In genomic region chr16:86578056-86578455, GRCh38 we compare ENCODE assay signal across 12 cellular contexts. TPM values are rescaled to one million over a fixed set of nuclear protein-coding genes. Genes with fewer than 3 reads are reported as not detected.
A peak's percentile ranks its signal among the peaks of the same experiment; 100 is the strongest.
DNase-seq lines count a peak whose midpoint lies in the region; ATAC-seq and TF ChIP-seq lines count a peak whose summit lies in the region.
"Had no signal": no experiment of that assay in that cellular context is flagged by ENCODE, and none has a peak within 500 bp of the region (broad histone marks: within the 10 kb centered on the region; RNA-seq: fewer than 3 reads in every experiment).

No MANE protein-coding gene starts in this region.

- H3K18ac ChIP-seq in IMR-90 (ENCODE audit: low read depth, low read length), result peak overlapping the region; percentile 55

- peak overlapping the region; percentile 85 for H4K91ac ChIP-seq in IMR-90 (ENCODE audit: insufficient read depth, low read depth, low read length)

- no peaks in the 10 kb centered on the region for H3K9me3 ChIP-seq in IMR-90 (ENCODE audit: control insufficient read depth, insufficient read depth, low read length)
- H3K9me3 ChIP-seq in lower lobe of right lung, result no peaks in the 10 kb centered on the region
- H3K9me3 ChIP-seq in tibial artery, result no peaks in the 10 kb centered on the region

- H3K79me1 ChIP-seq in IMR-90 (ENCODE audit: low read depth in 1 of 2, low read length in 2 of 2), result peaks cover 11 to 32% of the 10 kb centered on the region in 2 experiments

- H2AK5ac ChIP-seq in IMR-90 (ENCODE audit: low read depth, low read length), result peak overlapping the region; percentile 77

- H3K27ac ChIP-seq in IMR-90 (ENCODE audit: insufficient read depth, low read length) (peak overlapping the region; percentile 74), lower lobe of right lung (peak overlapping the region; percentile 58), tibial artery (peak overlapping the region; percentile 95 to 97)
- H3K27ac ChIP-seq: VCaP had no signal

- peak overlapping the region in 1 of 3 donors; percentile 31 for H3K4me3 Mint-ChIP-seq in T-cell
- H3K4me3 Mint-ChIP-seq: activated T-helper 17 cell treated with anti-CD3 and anti-CD28 coated beads, Interleukin-2, amount 50 U/mL, for 72 hours had no signal

- H3K36me3 ChIP-seq in IMR-90 (ENCODE audit: control insufficient read depth, insufficient read depth, low read length), result no peaks in the 10 kb centered on the region; the same call in 1 of the 2 replicates
- no peaks in the 10 kb centered on the region for H3K36me3 ChIP-seq in lower lobe of right lung
- H3K36me3 ChIP-seq in tibial artery, result no peaks in the 10 kb centered on the region

- peak overlapping the region; percentile 26 for H3K9ac ChIP-seq in IMR-90 (ENCODE audit: low read depth, low read length)

- H3K27me3 ChIP-seq in IMR-90 (ENCODE audit: control insufficient read depth, insufficient read depth, low read length) (no peaks in the 10 kb centered on the region), lower lobe of right lung (ENCODE audit: low read depth) (peaks cover 79% of the 10 kb centered on the region), tibial artery (no peaks in the 10 kb centered on the region)

- H2BK120ac ChIP-seq in IMR-90 (ENCODE audit: low read depth, low read length), result peak overlapping the region; percentile 93

- peak overlapping the region; percentile 94 for H3K4ac ChIP-seq in IMR-90 (ENCODE audit: low read depth, low read length)

- H2BK5ac ChIP-seq in IMR-90 (ENCODE audit: low read depth, low read length, poor library complexity, severe bottlenecking), result peak overlapping the region; percentile 100

- H3K56ac ChIP-seq in IMR-90 (ENCODE audit: extremely low read depth, insufficient read depth, low read length), result peak overlapping the region; percentile 87

- no peak overlapping the region for H2AFZ ChIP-seq in IMR-90 (replicated peaks; ENCODE audit: low read length, poor library complexity)

- dilution Hi-C loops in IMR-90 (cut with HindIII; ENCODE audit: low sequenced_read_pairs, unreplicated experiment), result no loop called here

- H3K9me1 ChIP-seq in IMR-90 (ENCODE audit: insufficient read depth, low read length), result peaks cover 10% of the 10 kb centered on the region

- H3K4me1 Mint-ChIP-seq in T-cell, result peaks cover 8 to 15% (median 13%) of the 10 kb centered on the region in 3 donors
- H3K4me1 Mint-ChIP-seq: activated T-helper 17 cell treated with anti-CD3 and anti-CD28 coated beads, Interleukin-2, amount 50 U/mL, for 72 hours had no signal

- peak overlapping the region; percentile 27; the same call in 1 of the 3 replicates for H2BK15ac ChIP-seq in IMR-90 (ENCODE audit: low read depth, low read length)

- peak overlapping the region; percentile 84 for H2AK9ac ChIP-seq in IMR-90 (replicated peaks; ENCODE audit: low read depth, low read length, poor library complexity)

- no peak overlapping the region for H3K27ac Mint-ChIP-seq in T-cell
- H3K27ac Mint-ChIP-seq: activated T-helper 17 cell treated with anti-CD3 and anti-CD28 coated beads, Interleukin-2, amount 50 U/mL, for 72 hours had no signal

- H3K14ac ChIP-seq in IMR-90 (replicated peaks; ENCODE audit: low read depth, low read length), result peak overlapping the region; percentile 83

- TF ChIP-seq POLR2A in IMR-90 (IDR thresholded peaks at IDR 0.05; ENCODE audit: low read depth, low read length), result peak; percentile 87

- peaks cover 64 to 81% of the 10 kb centered on the region in 2 donors for H3K27me3 Mint-ChIP-seq in T-cell

- DNase-seq in IMR-90 (peak; percentile 99), choroid plexus epithelial cell (ENCODE audit: low read depth) (peak; percentile 86), lower lobe of right lung (no peak), tibial artery (peak in 1 of 2 donors; percentile 72), T-cell (no peak), SW 1271 (lab: John Stamatoyannopoulos, UW) (no peak), cerebellar nuclear complex (lab: John Stamatoyannopoulos, UW) (no peak)
- DNase-seq in activated CD4-positive, alpha-beta T cell treated with anti-CD3 and anti-CD28 coated beads, Interleukin-2, amount 50 U/mL, for 4 hours, result no peak
- DNase-seq: NCI-H2081 had no signal

- CTCF ChIA-PET in IMR-90 (lab: Yijun Ruan, JAX), result interaction anchor here (0.6 to 1.4 kb wide), 2 partner anchors 160 to 484 kb away, joined by 3 to 5 read pairs; no protein-coding TSS in a partner anchor
- CTCF ChIA-PET in T-cell (lab: Charles Lee), result interaction anchor here in 1 of 2 donors (0.6 kb wide), 1 partner anchor 16 kb away, joined by 8 read pairs; no protein-coding TSS in a partner anchor

- no CpG with 5 or more reads among the region's 10 CpGs for WGBS in IMR-90 (ENCODE audit: extremely low coverage in 2 of 2, insufficient read length in 1 of 2), 2 experiments

- TF ChIP-seq CTCF in IMR-90 (conservative IDR thresholded peaks at IDR 0.05; ENCODE audit: low read depth, low read length) (no peak), choroid plexus epithelial cell (conservative IDR thresholded peaks at IDR 0.05; ENCODE audit: low read depth, low read length) (no peak), lower lobe of right lung (IDR thresholded peaks at IDR 0.05) (no peak), tibial artery (IDR thresholded peaks at IDR 0.05) (no peak)

- H4K8ac ChIP-seq in IMR-90 (ENCODE audit: low read depth in 2 of 2, low read length in 2 of 2), result peak overlapping the region; percentile 42 to 83

- in situ Hi-C loops in IMR-90 (cut with MboI; ENCODE audit: low sequenced_read_pairs), result loop anchor here (5.0 kb wide), 1 partner anchor 89 kb away; no protein-coding TSS in a partner anchor

- POLR2A ChIA-PET in IMR-90 (lab: Charles Lee; ENCODE audit: unreplicated experiment) (interaction anchor here (0.6 to 1.4 kb wide), 5 partner anchors 8 to 488 kb away, joined by 3 to 7 read pairs (median 3); no protein-coding TSS in a partner anchor), T-cell (lab: Charles Lee) (no interaction called here)

- 0 out of 2 replicates have a peak, but pooled peaks have one; percentile 29 for TF ChIP-seq RAD21 in IMR-90 (IDR thresholded peaks at IDR 0.05; ENCODE audit: low read length)

- H3K9me3 Mint-ChIP-seq in T-cell, result no peaks in the 10 kb centered on the region
- H3K9me3 Mint-ChIP-seq: activated T-helper 17 cell treated with anti-CD3 and anti-CD28 coated beads, Interleukin-2, amount 50 U/mL, for 72 hours had no signal

- BruUV-seq in IMR-90 (replicated peaks; lab: Mats Ljungman, UMichigan), result no TSS peak

- ATAC-seq in IMR-90 (ENCODE audit: low read depth) (peak; percentile 40), lower lobe of right lung (peak in 1 of 2 donors; percentile 34), T-cell (replicated peaks in 1 of 4) (no peak)
- ATAC-seq: activated T-helper 17 cell treated with anti-CD3 and anti-CD28 coated beads, Interleukin-2, amount 50 U/mL, for 72 hours had no signal

- H4K5ac ChIP-seq in IMR-90 (ENCODE audit: low read depth, low read length), result peak overlapping the region; percentile 37

- H3K23ac ChIP-seq in IMR-90 (ENCODE audit: low read depth, low read length), result peak overlapping the region; percentile 78

- H3K4me1 ChIP-seq in IMR-90 (ENCODE audit: control insufficient read depth, insufficient read depth, low read length) (peaks cover 12% of the 10 kb centered on the region), lower lobe of right lung (peaks cover 25% of the 10 kb centered on the region), tibial artery (peaks cover 0 to 84% (median 61%) of the 10 kb centered on the region in 4 donors)

- H3K36me3 Mint-ChIP-seq in T-cell, result no peaks in the 10 kb centered on the region

- intact Hi-C loops in IMR-90 (cut with micrococcal nuclease) (loop anchor here (2.0 to 5.0 kb wide), 3 partner anchors 33 to 254 kb away; no protein-coding TSS in a partner anchor), lower lobe of right lung (cut with DNase I) (no loop called here), tibial artery (cut with DNase I; ENCODE audit: low total_unique reads) (loop anchor here (5.0 kb wide), 2 partner anchors 34 to 179 kb away; no protein-coding TSS in a partner anchor)

- H3K4me2 ChIP-seq in IMR-90 (ENCODE audit: low read depth, low read length), result peak overlapping the region; percentile 47

- H2BK20ac ChIP-seq in IMR-90 (ENCODE audit: low read depth, low read length), result peak overlapping the region; percentile 81

- peak overlapping the region; percentile 0; the same call in 1 of the 2 replicates for H3K4me3 ChIP-seq in IMR-90 (ENCODE audit: insufficient read depth, low read depth, low read length)
- H3K4me3 ChIP-seq in choroid plexus epithelial cell (ENCODE audit: low read depth, low read length), result peak overlapping the region; percentile 53
- H3K4me3 ChIP-seq in lower lobe of right lung, result peak overlapping the region; percentile 41
- H3K4me3 ChIP-seq in tibial artery, result peak overlapping the region; percentile 60 to 78

- 0 out of 2 replicates have a peak, but pooled peaks cover 4% of the 10 kb centered on the region for H4K20me1 ChIP-seq in IMR-90 (ENCODE audit: insufficient read depth, low read length)

TF ChIP-seq in IMR-90, 13 proteins besides CTCF, POLR2A, EP300 and RAD21 (continues in another document):
- peak; percentile 21; the same call in 1 of the 2 replicates for TF ChIP-seq MAFK (IDR thresholded peaks at IDR 0.05; ENCODE audit: low read depth, low read length)
- TF ChIP-seq SMC3 (IDR thresholded peaks at IDR 0.05; ENCODE audit: low read depth, low read length), result peak; percentile 16; the same call in 1 of the 2 replicates
- peak; percentile 42; the same call in 1 of the 2 replicates for TF ChIP-seq MAZ (IDR thresholded peaks at IDR 0.05; ENCODE audit: borderline replicate concordance, low read depth, low read length)
- no peak for TF ChIP-seq RFX5 (IDR thresholded peaks at IDR 0.05; ENCODE audit: low read depth, low read length)
- 0 out of 2 replicates have a peak, but pooled peaks have one; percentile 29 for TF ChIP-seq NFE2L2 (IDR thresholded peaks at IDR 0.05; ENCODE audit: low read depth, low read length)
- peak; percentile 88 for TF ChIP-seq BHLHE40 (IDR thresholded peaks at IDR 0.05; ENCODE audit: low read depth, low read length)

RNA-seq across cellular contexts. Expression of gene FOXL1, which starts 0.3 kb away (rescaled TPM):
- 15.2 and 23.9 TPM in 2 replicates for total RNA-seq in IMR-90 (2012; rRNA removed)
- polyA plus RNA-seq in IMR-90 (2012; rRNA removed), result 25.8 and 29.9 TPM in 2 replicates
- polyA plus RNA-seq in IMR-90 (2012; cell fraction: cytosol; rRNA removed), result 59.6 and 70.0 TPM in 2 replicates
- polyA plus RNA-seq in IMR-90 (2012; cell fraction: nucleus; rRNA removed; ENCODE audit: low replicate concordance), result 22.9 and 59.6 TPM in 2 replicates
- 0.83 TPM for total RNA-seq in lower lobe of right lung
- total RNA-seq in T-cell, result not detected
- total RNA-seq: activated T-helper 17 cell treated with anti-CD3 and anti-CD28 coated beads, Interleukin-2, amount 50 U/mL, for 72 hours had no signal

RNA-seq across cellular contexts. Expression of gene FOXC2, which starts 11.4 kb away (rescaled TPM):
- total RNA-seq in IMR-90 (2012; rRNA removed), result 0.90 and 1.1 TPM in 2 replicates
- 6.4 and 9.2 TPM in 2 replicates for polyA plus RNA-seq in IMR-90 (2012; rRNA removed)
- 5.5 and 8.7 TPM in 2 replicates for polyA plus RNA-seq in IMR-90 (2012; cell fraction: cytosol; rRNA removed)
- polyA plus RNA-seq in IMR-90 (2012; cell fraction: nucleus; rRNA removed; ENCODE audit: low replicate concordance), result 4.3 and 7.4 TPM in 2 replicates
- total RNA-seq in lower lobe of right lung, result 1.6 TPM
- not detected for total RNA-seq in T-cell
- total RNA-seq: activated T-helper 17 cell treated with anti-CD3 and anti-CD28 coated beads, Interleukin-2, amount 50 U/mL, for 72 hours; OCI-LY7 had no signal

RNA-seq across cellular contexts. Expression of gene MTHFSD, which starts 23.0 kb away (rescaled TPM):
- total RNA-seq in IMR-90 (2012; rRNA removed) (7.8 and 8.2 TPM in 2 replicates), lower lobe of right lung (21.2 TPM), T-cell (10 to 100 TPM; 18.0 to 39.6 (median 34.9) TPM)
- 13.7 and 16.8 TPM in 2 replicates for polyA plus RNA-seq in IMR-90 (2012; rRNA removed)
- polyA plus RNA-seq in IMR-90 (2012; cell fraction: cytosol; rRNA removed), result 5.6 and 7.9 TPM in 2 replicates
- 71.8 and 97.1 TPM in 2 replicates for polyA plus RNA-seq in IMR-90 (2012; cell fraction: nucleus; rRNA removed; ENCODE audit: low replicate concordance)

Comparison
In these comparisons a context has a peak if more than half of its experiments do, and no peak if none do; other contexts are left out.
1. DNase-seq: peak in IMR-90 (single experiment) and choroid plexus epithelial cell (single experiment); none in lower lobe of right lung (single experiment), activated CD4-positive, alpha-beta T cell treated with anti-CD3 and anti-CD28 coated beads, Interleukin-2, amount 50 U/mL, for 4 hours (0 of 2), T-cell (0 of 34), SW 1271 (0 of 2) and cerebellar nuclear complex (0 of 2).
2. H3K4me3 ChIP-seq: peak in every context shown above with its lines; median percentile 69 in tibial artery; 53 in choroid plexus epithelial cell; 41 in lower lobe of right lung; 0 in IMR-90.
3. Peak in every context shown above with its lines, with median percentiles within 50 percentile points of each other: H3K27ac ChIP-seq.